19 cellular contexts compared by ENCODE assay signal in the genomic region with DNA sequence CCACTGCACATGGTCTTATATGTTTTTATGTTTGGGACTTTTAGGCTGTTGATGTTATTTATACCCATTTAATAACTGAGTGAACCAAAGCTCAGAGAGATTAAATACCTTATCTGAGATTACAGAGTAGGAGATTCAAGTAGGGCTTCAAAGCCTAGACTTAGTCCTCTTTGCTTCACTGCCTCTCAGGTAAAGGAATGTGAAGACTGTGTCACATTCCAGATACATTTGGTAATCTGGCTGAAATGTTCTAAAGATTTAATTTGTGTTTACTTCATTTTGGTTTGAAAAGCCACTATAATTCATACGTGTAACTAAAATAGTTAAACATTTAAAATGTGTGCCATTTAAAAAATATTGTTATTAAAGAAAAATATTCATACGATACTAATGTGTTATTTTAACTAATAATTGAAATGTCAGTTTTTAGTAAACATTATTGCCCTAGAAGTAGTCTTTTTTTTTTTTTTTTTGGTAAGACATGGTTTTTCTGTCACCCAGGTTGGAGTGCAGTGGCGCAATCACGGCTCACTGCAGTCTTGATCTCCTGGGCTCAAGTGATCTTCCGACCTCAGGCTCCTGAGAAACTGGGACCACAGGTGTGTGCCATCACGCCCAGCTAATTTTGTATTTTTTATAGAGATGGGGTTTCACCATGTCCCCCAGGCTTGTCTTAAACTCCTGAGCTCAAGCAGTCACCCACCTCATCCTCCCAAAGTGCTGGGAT. TPM values are rescaled to one million over a fixed set of nuclear protein-coding genes. Genes with fewer than 3 reads are reported as not detected.
DNase-seq lines count a peak whose midpoint lies in the region; ATAC-seq and TF ChIP-seq lines count a peak whose summit lies in the region.
"Had no signal": no experiment of that assay in that cellular context is flagged by ENCODE, and none has a peak within 500 bp of the region (broad histone marks: within the 10 kb centered on the region; RNA-seq: fewer than 3 reads in every experiment).

No MANE protein-coding gene starts in this region.

- DNase-seq in GM23338 (ENCODE audit: low spot score), result peak; percentile 52
- DNase-seq in WTC11 (ENCODE audit: low spot score), result no peak
- no peak for DNase-seq in left lung
- DNase-seq in renal cortical epithelial cell (ENCODE audit: low read depth), result peak; percentile 57
- DNase-seq in HAP-1 (ENCODE audit: low spot score in 2 of 2), result no peak
- no peak for DNase-seq in NCI-H345 treated with DMSO at 0.1 percent for 48 hours (lab: John Stamatoyannopoulos, UW; ENCODE audit: unreplicated experiment)
- no peak for DNase-seq in RWPE1 (ENCODE audit: low spot score)
- DNase-seq: CD4-positive, CD25-positive, alpha-beta regulatory T cell; HCEC 1CT; IMR-90; MM.1S; NCI-H2029; NCI-H510A; NCI-H69; SHP77 treated with DMSO at 0.1 percent for 48 hours had no signal

- POLR2A ChIA-PET in WTC11 (lab: Charles Lee) (interaction anchor here (0.6 kb wide), 1 partner anchor 61 kb away, joined by 3 read pairs; no protein-coding TSS in a partner anchor), RWPE1 (lab: Yijun Ruan, JAX; ENCODE audit: low non-redundant PET) (no interaction called here)

- H3K27ac Mint-ChIP-seq in GM23338 (no peak overlapping the region; the same call in 1 of the 2 replicates), WTC11 (peak overlapping the region; percentile 63)
- H3K27ac Mint-ChIP-seq: CD4-positive, CD25-positive, alpha-beta regulatory T cell had no signal

- peaks cover 100% of the 10 kb centered on the region for H3K79me2 ChIP-seq in GM23338 (replicated peaks; ENCODE audit: insufficient read depth)

- peak overlapping the region; percentile 57; the same call in 1 of the 2 replicates for H3K27ac ChIP-seq in GM23338 (ENCODE audit: low read depth)
- no peak overlapping the region for H3K27ac ChIP-seq in left lung
- H3K27ac ChIP-seq in RWPE1, result no peak overlapping the region
- H3K27ac ChIP-seq: BLaER1, KMS-11 had no signal

- no peak overlapping the region for H3K4me3 ChIP-seq in GM23338
- no peak overlapping the region for H3K4me3 ChIP-seq in left lung
- no peak overlapping the region for H3K4me3 ChIP-seq in HAP-1
- H3K4me3 ChIP-seq: BLaER1 had no signal

- H3K4me1 ChIP-seq in GM23338 (ENCODE audit: insufficient read depth) (peaks cover 31% of the 10 kb centered on the region), left lung (no peaks in the 10 kb centered on the region), HAP-1 (peaks cover 11% of the 10 kb centered on the region)
- H3K4me1 ChIP-seq: BLaER1 had no signal

- CTCF ChIA-PET in WTC11 (lab: Charles Lee), result interaction anchor here (0.8 kb wide), 1 partner anchor 109 kb away, joined by 3 read pairs; no protein-coding TSS in a partner anchor
- CTCF ChIA-PET in RWPE1 (lab: Yijun Ruan, JAX), result no interaction called here

- intact Hi-C loops in left lung (cut with DNase I), result no loop called here

- in situ Hi-C loops in HAP-1 (cut with MboI; ENCODE audit: low sequenced_read_pairs), result no loop called here

- H3K9me3 Mint-ChIP-seq in GM23338, result no peaks in the 10 kb centered on the region
- 0 out of 2 replicates have a peak, but pooled peaks cover 5% of the 10 kb centered on the region for H3K9me3 Mint-ChIP-seq in WTC11

- H3K4me3 Mint-ChIP-seq in GM23338 (no peak overlapping the region), WTC11 (no peak overlapping the region)
- H3K4me3 Mint-ChIP-seq: CD4-positive, CD25-positive, alpha-beta regulatory T cell had no signal

- H3K4me2 ChIP-seq in GM23338, result no peak overlapping the region
- H3K4me2 ChIP-seq: BLaER1, KMS-11 had no signal

- peak; percentile 38 for ATAC-seq in GM23338
- ATAC-seq in WTC11, result no peak
- peak; percentile 63 for ATAC-seq in left lung
- ATAC-seq: Panc1 had no signal

- H2AFZ ChIP-seq in GM23338, result no peak overlapping the region

- H3K9me3 ChIP-seq in left lung, result no peaks in the 10 kb centered on the region
- H3K9me3 ChIP-seq in HAP-1, result no peaks in the 10 kb centered on the region
- H3K9me3 ChIP-seq: BLaER1 had no signal

- H3K36me3 ChIP-seq in GM23338 (ENCODE audit: insufficient read depth), result no peaks in the 10 kb centered on the region
- no peaks in the 10 kb centered on the region for H3K36me3 ChIP-seq in left lung
- H3K36me3 ChIP-seq in HAP-1 (replicated peaks), result no peaks in the 10 kb centered on the region
- H3K36me3 ChIP-seq: BLaER1 had no signal

- peaks cover 37% of the 10 kb centered on the region for H4K20me1 ChIP-seq in GM23338 (replicated peaks; ENCODE audit: insufficient read depth)
- H4K20me1 ChIP-seq: BLaER1 had no signal

- H3K27me3 ChIP-seq in GM23338 (ENCODE audit: insufficient read depth) (no peaks in the 10 kb centered on the region), left lung (no peaks in the 10 kb centered on the region), HAP-1 (ENCODE audit: low read depth) (no peaks in the 10 kb centered on the region)
- H3K27me3 ChIP-seq: BLaER1 had no signal

- H3K27me3 Mint-ChIP-seq in GM23338 (ENCODE audit: insufficient read depth, low read depth, poor library complexity), result peaks cover 4% of the 10 kb centered on the region
- H3K27me3 Mint-ChIP-seq in WTC11 (ENCODE audit: low read depth), result no peaks in the 10 kb centered on the region
- H3K27me3 Mint-ChIP-seq: CD4-positive, CD25-positive, alpha-beta regulatory T cell had no signal

- 0 out of 2 replicates have a peak, but pooled peaks cover 3% of the 10 kb centered on the region for H3F3A ChIP-seq in GM23338 (replicated peaks; ENCODE audit: low read depth)

- H3K36me3 Mint-ChIP-seq in GM23338 (ENCODE audit: low read depth), result peaks cover 10% of the 10 kb centered on the region; the same call in 2 of the 3 replicates
- peaks cover 5% of the 10 kb centered on the region; the same call in 1 of the 2 replicates for H3K36me3 Mint-ChIP-seq in WTC11
- H3K36me3 Mint-ChIP-seq: CD4-positive, CD25-positive, alpha-beta regulatory T cell had no signal

- H3K9me2 ChIP-seq in GM23338 (ENCODE audit: insufficient read depth), result no peaks in the 10 kb centered on the region

- TF ChIP-seq CTCF in GM23338 (conservative IDR thresholded peaks at IDR 0.05; ENCODE audit: low read depth in 2 of 2) (no peak), WTC11 (IDR thresholded peaks at IDR 0.05) (no peak), left lung (IDR thresholded peaks at IDR 0.05) (no peak), RWPE1 (conservative IDR thresholded peaks at IDR 0.05; ENCODE audit: low read depth) (no peak)

- H3K4me1 Mint-ChIP-seq in GM23338 (peaks cover 39% of the 10 kb centered on the region), WTC11 (peaks cover 40% of the 10 kb centered on the region)
- H3K4me1 Mint-ChIP-seq: CD4-positive, CD25-positive, alpha-beta regulatory T cell had no signal

TF ChIP-seq in GM23338, 12 proteins besides CTCF, POLR2A, EP300 and RAD21 (continues in another document):
- no peak for TF ChIP-seq STAT1 (IDR thresholded peaks at IDR 0.05; ENCODE audit: unreplicated experiment)
- no peak for TF ChIP-seq ZNF331 (CRISPR knock-in tag; IDR thresholded peaks at IDR 0.05; ENCODE audit: low read depth)
- no peak for TF ChIP-seq POLR2AphosphoS5 (IDR thresholded peaks at IDR 0.05; ENCODE audit: low read depth)
- TF ChIP-seq ZNF114 (CRISPR knock-in tag; IDR thresholded peaks at IDR 0.05), result no peak
- TF ChIP-seq CREB1 (CRISPR knock-in tag; IDR thresholded peaks at IDR 0.05; ENCODE audit: low read depth), result no peak

TF ChIP-seq in WTC11, 78 proteins besides CTCF, POLR2A, EP300 and RAD21 (continues in another document):
- TF ChIP-seq ZNF232 (CRISPR knock-in tag; IDR thresholded peaks at IDR 0.05) (no peak), RELA (CRISPR knock-in tag; IDR thresholded peaks at IDR 0.05; ENCODE audit: borderline replicate concordance) (no peak), ZNF416 (CRISPR knock-in tag; IDR thresholded peaks at IDR 0.05) (no peak)
- TF ChIP-seq, protein P1, sequence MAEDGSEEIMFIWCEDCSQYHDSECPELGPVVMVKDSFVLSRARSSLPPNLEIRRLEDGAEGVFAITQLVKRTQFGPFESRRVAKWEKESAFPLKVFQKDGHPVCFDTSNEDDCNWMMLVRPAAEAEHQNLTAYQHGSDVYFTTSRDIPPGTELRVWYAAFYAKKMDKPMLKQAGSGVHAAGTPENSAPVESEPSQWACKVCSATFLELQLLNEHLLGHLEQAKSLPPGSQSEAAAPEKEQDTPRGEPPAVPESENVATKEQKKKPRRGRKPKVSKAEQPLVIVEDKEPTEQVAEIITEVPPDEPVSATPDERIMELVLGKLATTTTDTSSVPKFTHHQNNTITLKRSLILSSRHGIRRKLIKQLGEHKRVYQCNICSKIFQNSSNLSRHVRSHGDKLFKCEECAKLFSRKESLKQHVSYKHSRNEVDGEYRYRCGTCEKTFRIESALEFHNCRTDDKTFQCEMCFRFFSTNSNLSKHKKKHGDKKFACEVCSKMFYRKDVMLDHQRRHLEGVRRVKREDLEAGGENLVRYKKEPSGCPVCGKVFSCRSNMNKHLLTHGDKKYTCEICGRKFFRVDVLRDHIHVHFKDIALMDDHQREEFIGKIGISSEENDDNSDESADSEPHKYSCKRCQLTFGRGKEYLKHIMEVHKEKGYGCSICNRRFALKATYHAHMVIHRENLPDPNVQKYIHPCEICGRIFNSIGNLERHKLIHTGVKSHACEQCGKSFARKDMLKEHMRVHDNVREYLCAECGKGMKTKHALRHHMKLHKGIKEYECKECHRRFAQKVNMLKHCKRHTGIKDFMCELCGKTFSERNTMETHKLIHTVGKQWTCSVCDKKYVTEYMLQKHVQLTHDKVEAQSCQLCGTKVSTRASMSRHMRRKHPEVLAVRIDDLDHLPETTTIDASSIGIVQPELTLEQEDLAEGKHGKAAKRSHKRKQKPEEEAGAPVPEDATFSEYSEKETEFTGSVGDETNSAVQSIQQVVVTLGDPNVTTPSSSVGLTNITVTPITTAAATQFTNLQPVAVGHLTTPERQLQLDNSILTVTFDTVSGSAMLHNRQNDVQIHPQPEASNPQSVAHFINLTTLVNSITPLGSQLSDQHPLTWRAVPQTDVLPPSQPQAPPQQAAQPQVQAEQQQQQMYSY (CRISPR knock-in tag; IDR thresholded peaks at IDR 0.05), result no peak

RNA-seq across cellular contexts. Expression of a gene that starts 54.3 kb away (rescaled TPM):
- 64.7 and 74.2 TPM in 2 replicates for total RNA-seq in GM23338 (2014; rRNA removed; shearing (Covaris generic))
- 48.9 and 50.5 TPM in 2 replicates for polyA plus RNA-seq in GM23338 (2016; fragmentation: Nextera tagmentation; extraction: Ambion mirVana)
- total RNA-seq in WTC11 (2021) (126 to 133 TPM (median 133 TPM) in 3 replicates), left lung (10 to 100 TPM; 55.4 to 96.9 TPM), renal cortical epithelial cell (45.7 and 221 TPM in 2 replicates)
- total RNA-seq: OCI-LY7 had no signal

Comparison
In these comparisons a context has a peak if more than half of its experiments do, and no peak if none do; other contexts are left out.
1. DNase-seq: peak in GM23338 (single experiment) and renal cortical epithelial cell (single experiment); none in WTC11 (single experiment), left lung (0 of 2), HAP-1 (0 of 2), NCI-H345 treated with DMSO at 0.1 percent for 48 hours (single experiment) and RWPE1 (single experiment).